Comparison of ENCODE assay signal across 30 cellular contexts in genomic region chr12:25943940-25944339, GRCh38. TPM values are rescaled to one million over a fixed set of nuclear protein-coding genes. Genes with fewer than 3 reads are reported as not detected.
"Had no signal": no experiment of that assay in that cellular context is flagged by ENCODE, and none has a peak within 500 bp of the region (broad histone marks: within the 10 kb centered on the region; RNA-seq: fewer than 3 reads in every experiment).

No MANE protein-coding gene starts in this region.

- H3K36me3 ChIP-seq: ascending aorta, cardiac muscle cell had no signal

- H3K4me1 ChIP-seq: ascending aorta had no signal

- H3K27me3 ChIP-seq: ascending aorta, cardiac muscle cell had no signal

- DNase-seq: activated B cell treated with CpG ODN at 0.5 μM for 24 hours; activated CD4-positive, alpha-beta memory T cell treated with anti-CD3 and anti-CD28 coated beads for 36 hours; activated CD4-positive, alpha-beta T cell treated with anti-CD3 and anti-CD28 coated beads for 4 hours; activated CD4-positive, alpha-beta T cell treated with anti-CD3 and anti-CD28 coated beads, Interleukin-2, amount 10 ng/mL, durations not matched to agents 24 days and 14 days; activated CD4-positive, alpha-beta T cell treated with anti-CD3 and anti-CD28 coated beads, Interleukin-2, amount 50 U/mL, for 1 hour; activated CD4-positive, alpha-beta T cell treated with anti-CD3 and anti-CD28 coated beads, Interleukin-2, amount 50 U/mL, for 4 hours; activated CD4-positive, CD25-positive, alpha-beta regulatory T cell treated with anti-CD3 and anti-CD28 coated beads, Interleukin-2, amount 50 U/mL, for 72 hours; activated CD8-positive, alpha-beta memory T cell treated with anti-CD3 and anti-CD28 coated beads, Interleukin-2, amount 50 U/mL, for 4 hours; activated CD8-positive, alpha-beta T cell treated with anti-CD3 and anti-CD28 coated beads for 36 hours; activated effector memory CD4-positive, alpha-beta T cell treated with anti-CD3 and anti-CD28 coated beads, Interleukin-2, amount 50 U/mL, for 16 hours; activated gamma-delta T cell treated with Interleukin-2 at 50 U/mL for 16 hours; activated naive CD4-positive, alpha-beta T cell; activated naive CD4-positive, alpha-beta T cell treated with anti-CD3 and anti-CD28 coated beads, Interleukin-2, amount 10 ng/mL, durations not matched to agents 7 days and 5 days; activated naive CD8-positive, alpha-beta T cell treated with anti-CD3 and anti-CD28 coated beads, Interleukin-2, amount 10 ng/mL, durations not matched to agents 7 days and 5 days; activated naive CD8-positive, alpha-beta T cell treated with anti-CD3 and anti-CD28 coated beads, Interleukin-2, amount 50 U/mL, for 24 hours; activated T-cell treated with anti-CD3 and anti-CD28 coated beads for 4 hours; activated T-cell treated with anti-CD3 and anti-CD28 coated beads, Interleukin-2, amount 50 U/mL, for 1 hour; activated T-cell treated with anti-CD3 and anti-CD28 coated beads, Interleukin-2, amount 50 U/mL, for 4 hours; activated T-cell treated with anti-CD3 and anti-CD28 coated beads, Interleukin-2, amount 50 U/mL, for 72 hours; amygdala; anterior cingulate cortex; caudate nucleus; cerebellar nuclear complex; T-helper 17 cell; T-helper 9 cell had no signal

- FAIRE-seq: bronchial epithelial cell, TTC549 had no signal

- H3K9me3 ChIP-seq: ascending aorta had no signal

- H3K4me3 ChIP-seq: ascending aorta, cardiac muscle cell had no signal

- H3K27ac ChIP-seq: ascending aorta, cardiac muscle cell, VCaP had no signal

RNA-seq across cellular contexts. Expression of gene RASSF8, which starts 14.5 kb away (rescaled TPM):
- total RNA-seq: activated CD8-positive, alpha-beta T cell treated with anti-CD3 and anti-CD28 coated beads for 36 hours had no signal
